12 cellular contexts compared by ENCODE assay signal in the genomic region with DNA sequence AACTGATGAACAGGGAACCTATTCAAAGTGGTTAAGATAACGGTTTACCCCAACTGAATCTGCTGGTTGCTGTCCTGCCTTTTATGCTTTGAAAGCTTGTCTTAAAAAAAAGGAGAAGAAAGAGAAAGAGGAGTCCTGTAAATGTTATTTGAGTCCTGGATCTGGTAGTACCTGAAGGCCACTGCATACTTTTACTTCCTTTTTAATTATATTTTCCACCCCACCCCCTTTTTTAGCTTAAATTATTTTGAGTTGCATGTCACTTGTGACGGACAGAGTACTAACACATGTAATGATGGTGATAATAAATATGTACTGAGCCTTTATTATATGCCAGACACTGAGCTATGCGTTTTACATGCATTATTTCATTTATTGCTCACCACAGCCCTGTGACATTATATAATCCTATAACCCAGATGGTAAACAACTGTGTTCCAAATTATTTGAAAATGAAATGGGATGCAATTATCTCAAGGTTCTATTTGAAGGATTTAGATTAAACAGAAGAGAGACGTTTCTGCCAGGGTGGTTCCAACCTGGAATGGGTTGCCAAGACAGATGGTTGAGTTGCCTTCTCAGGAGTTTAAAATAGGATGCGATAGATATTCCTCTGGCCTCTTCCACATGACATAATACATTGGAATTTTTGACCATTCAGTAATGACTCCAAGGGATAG. TPM values are rescaled to one million over a fixed set of nuclear protein-coding genes. Genes with fewer than 3 reads are reported as not detected.
DNase-seq lines count a peak whose midpoint lies in the region; ATAC-seq and TF ChIP-seq lines count a peak whose summit lies in the region.
"Had no signal": no experiment of that assay in that cellular context is flagged by ENCODE, and none has a peak within 500 bp of the region (broad histone marks: within the 10 kb centered on the region; RNA-seq: fewer than 3 reads in every experiment).

No MANE protein-coding gene starts in this region.

- intact Hi-C loops in activated CD4-positive, alpha-beta T cell treated with anti-CD3 and anti-CD28 coated beads, Interleukin-2, amount 10 ng/mL, durations not matched to agents 24 days and 14 days (cut with micrococcal nuclease) = loop anchor here (5.0 to 10.0 kb wide), 4 partner anchors 40 to 868 kb away; partner anchors contain the start of gene SLC38A2
- intact Hi-C loops in spleen (cut with DNase I; ENCODE audit: low total_unique reads) = no loop called here

- no peaks in the 10 kb centered on the region for H3K27me3 ChIP-seq in RWPE2 (ENCODE audit: insufficient read depth, poor library complexity, severe bottlenecking)
- no peaks in the 10 kb centered on the region for H3K27me3 ChIP-seq in spleen (replicated peaks in 1 of 7)
- H3K27me3 ChIP-seq in GM23338 (ENCODE audit: insufficient read depth) = peaks cover 33% of the 10 kb centered on the region

- peaks cover 69% of the 10 kb centered on the region for H3K4me1 Mint-ChIP-seq in activated CD4-positive, alpha-beta T cell treated with anti-CD3 and anti-CD28 coated beads, Interleukin-2, amount 10 ng/mL, durations not matched to agents 24 days and 14 days
- peaks cover 57 to 76% of the 10 kb centered on the region in 2 donors for H3K4me1 Mint-ChIP-seq in effector memory CD8-positive, alpha-beta T cell (ENCODE audit: low read depth in 2 of 2)
- peaks cover 55% of the 10 kb centered on the region for H3K4me1 Mint-ChIP-seq in GM23338

- H4K20me1 ChIP-seq in GM23338 (replicated peaks; ENCODE audit: insufficient read depth) = no peaks in the 10 kb centered on the region

- no peak overlapping the region for H3K4me2 ChIP-seq in GM23338

- DNase-seq in activated CD4-positive, alpha-beta T cell treated with anti-CD3 and anti-CD28 coated beads, Interleukin-2, amount 10 ng/mL, durations not matched to agents 24 days and 14 days = no peak
- DNase-seq in activated CD4-positive, alpha-beta T cell treated with anti-CD3 and anti-CD28 coated beads, Interleukin-2, amount 50 U/mL, for 48 hours = no peak
- no peak for DNase-seq in RWPE2 (ENCODE audit: low spot score)
- no peak for DNase-seq in effector memory CD8-positive, alpha-beta T cell
- no peak for DNase-seq in spleen
- no peak for DNase-seq in GM23338 (ENCODE audit: low spot score)
- DNase-seq in iPS-NIHi7 (ENCODE audit: extremely low spot score) = no peak
- no peak for DNase-seq in putamen (ENCODE audit: low spot score)
- DNase-seq: effector CD4-positive, alpha-beta T cell; NCI-H446; Right ventricle myocardium superior had no signal

- H3K27me3 Mint-ChIP-seq in activated CD4-positive, alpha-beta T cell treated with anti-CD3 and anti-CD28 coated beads, Interleukin-2, amount 10 ng/mL, durations not matched to agents 24 days and 14 days = no peaks in the 10 kb centered on the region
- no peaks in the 10 kb centered on the region for H3K27me3 Mint-ChIP-seq in effector memory CD8-positive, alpha-beta T cell
- peaks cover 21% of the 10 kb centered on the region for H3K27me3 Mint-ChIP-seq in GM23338 (ENCODE audit: insufficient read depth, low read depth, poor library complexity)

- H3K27ac ChIP-seq in RWPE2 (ENCODE audit: poor library complexity, severe bottlenecking) = peak overlapping the region; percentile 99
- peak overlapping the region in 5 of 8 donors; percentile 82 to 96 (median 92) for H3K27ac ChIP-seq in spleen
- H3K27ac ChIP-seq in GM23338 (ENCODE audit: low read depth) = no peak overlapping the region
- H3K27ac ChIP-seq: prostate gland had no signal

- H3K9me3 ChIP-seq in RWPE2 (ENCODE audit: severe bottlenecking) (no peaks in the 10 kb centered on the region), spleen (no peaks in the 10 kb centered on the region)
- H3K9me3 ChIP-seq: prostate gland had no signal

- H3K36me3 Mint-ChIP-seq in activated CD4-positive, alpha-beta T cell treated with anti-CD3 and anti-CD28 coated beads, Interleukin-2, amount 10 ng/mL, durations not matched to agents 24 days and 14 days (ENCODE audit: low read depth) = peaks cover 29% of the 10 kb centered on the region
- peaks cover 24% of the 10 kb centered on the region for H3K36me3 Mint-ChIP-seq in effector memory CD8-positive, alpha-beta T cell (ENCODE audit: insufficient read depth)
- no peaks in the 10 kb centered on the region for H3K36me3 Mint-ChIP-seq in GM23338 (ENCODE audit: low read depth)

- H3K9me2 ChIP-seq in GM23338 (ENCODE audit: insufficient read depth) = no peaks in the 10 kb centered on the region

- no peaks in the 10 kb centered on the region for H3K79me2 ChIP-seq in GM23338 (replicated peaks; ENCODE audit: insufficient read depth)

- H2AFZ ChIP-seq in GM23338 = no peak overlapping the region

- H3F3A ChIP-seq in GM23338 (replicated peaks; ENCODE audit: low read depth) = no peaks in the 10 kb centered on the region

- H3K4me3 ChIP-seq in RWPE2 (ENCODE audit: severe bottlenecking) (no peak overlapping the region), spleen (no peak overlapping the region), GM23338 (no peak overlapping the region)
- H3K4me3 ChIP-seq: prostate gland had no signal

- H3K4me3 Mint-ChIP-seq in activated CD4-positive, alpha-beta T cell treated with anti-CD3 and anti-CD28 coated beads, Interleukin-2, amount 10 ng/mL, durations not matched to agents 24 days and 14 days = peak overlapping the region; percentile 5
- peak overlapping the region in 1 of 2 donors; percentile 70 for H3K4me3 Mint-ChIP-seq in effector memory CD8-positive, alpha-beta T cell
- no peak overlapping the region for H3K4me3 Mint-ChIP-seq in GM23338

- TF ChIP-seq POLR2A in spleen (IDR thresholded peaks at IDR 0.05) = no peak

- ATAC-seq in RWPE2 (ENCODE audit: low read depth) = peak; percentile 53
- ATAC-seq in effector memory CD8-positive, alpha-beta T cell (replicated peaks) = no peak
- ATAC-seq in GM23338 = no peak

- peak overlapping the region; percentile 51 for H3K27ac Mint-ChIP-seq in activated CD4-positive, alpha-beta T cell treated with anti-CD3 and anti-CD28 coated beads, Interleukin-2, amount 10 ng/mL, durations not matched to agents 24 days and 14 days
- peak overlapping the region; percentile 49 to 96 for H3K27ac Mint-ChIP-seq in effector memory CD8-positive, alpha-beta T cell
- H3K27ac Mint-ChIP-seq in GM23338 = no peak overlapping the region

- H3K4me1 ChIP-seq in RWPE2 (ENCODE audit: insufficient read depth, poor library complexity, severe bottlenecking) = peaks cover 72% of the 10 kb centered on the region
- peaks cover 51 to 91% (median 83%) of the 10 kb centered on the region in 6 donors for H3K4me1 ChIP-seq in spleen
- peaks cover 44% of the 10 kb centered on the region for H3K4me1 ChIP-seq in GM23338 (ENCODE audit: insufficient read depth)
- H3K4me1 ChIP-seq: prostate gland had no signal

- H3K9me3 Mint-ChIP-seq in activated CD4-positive, alpha-beta T cell treated with anti-CD3 and anti-CD28 coated beads, Interleukin-2, amount 10 ng/mL, durations not matched to agents 24 days and 14 days = no peaks in the 10 kb centered on the region
- H3K9me3 Mint-ChIP-seq in effector memory CD8-positive, alpha-beta T cell = no peaks in the 10 kb centered on the region
- H3K9me3 Mint-ChIP-seq in GM23338 = no peaks in the 10 kb centered on the region

- TF ChIP-seq CTCF in RWPE2 (IDR thresholded peaks at IDR 0.05; ENCODE audit: poor library complexity, severe bottlenecking) = no peak
- TF ChIP-seq CTCF in spleen (IDR thresholded peaks at IDR 0.05 in 8 of 11, conservative IDR thresholded peaks at IDR 0.05 in 3 of 11) = no peak
- no peak for TF ChIP-seq CTCF in GM23338 (conservative IDR thresholded peaks at IDR 0.05; ENCODE audit: low read depth in 2 of 2)

- peaks cover 12% of the 10 kb centered on the region for H3K36me3 ChIP-seq in RWPE2 (ENCODE audit: low read depth)
- no peaks in the 10 kb centered on the region for H3K36me3 ChIP-seq in spleen
- no peaks in the 10 kb centered on the region for H3K36me3 ChIP-seq in GM23338 (ENCODE audit: insufficient read depth)
- H3K36me3 ChIP-seq: prostate gland had no signal

- WGBS in spleen, 5 donors = 72 to 80% (median 75%) methylated on average over 5 of the region's 5 CpGs

TF ChIP-seq in GM23338, 12 proteins besides CTCF, POLR2A, EP300 and RAD21 (continues in another document):
- TF ChIP-seq JUNB (IDR thresholded peaks at IDR 0.05; ENCODE audit: unreplicated experiment) (no peak), EZH2 (IDR thresholded peaks at IDR 0.05; ENCODE audit: low read depth, unreplicated experiment) (no peak), NANOG (IDR thresholded peaks at IDR 0.05; ENCODE audit: borderline replicate concordance) (no peak), ZNF331 (CRISPR knock-in tag; IDR thresholded peaks at IDR 0.05; ENCODE audit: low read depth) (no peak), CREB1 (CRISPR knock-in tag; IDR thresholded peaks at IDR 0.05; ENCODE audit: low read depth) (no peak)

RNA-seq across cellular contexts. Expression of gene AMIGO2, which starts 2.7 kb away (rescaled TPM):
- total RNA-seq in activated CD4-positive, alpha-beta T cell treated with anti-CD3 and anti-CD28 coated beads, Interleukin-2, amount 10 ng/mL, durations not matched to agents 24 days and 14 days = 13.6 and 14.4 TPM in 2 replicates
- total RNA-seq in spleen = 10 to 100 TPM; 13.5 to 27.1 (median 22.7) TPM
- polyA plus RNA-seq in spleen (10 to 100 TPM in 2 of 3 donors, 1 to 10 TPM in 1; 6.7 to 10.9 (median 10.8) TPM), GM23338 (2016; fragmentation: Nextera tagmentation; extraction: Ambion mirVana) (1.8 and 2.1 TPM in 2 replicates)
- total RNA-seq in GM23338 (2014; rRNA removed; shearing (Covaris generic)) = 3.5 and 3.8 TPM in 2 replicates

RNA-seq across cellular contexts. Expression of gene PCED1B, which starts 3.0 kb away (rescaled TPM):
- total RNA-seq in activated CD4-positive, alpha-beta T cell treated with anti-CD3 and anti-CD28 coated beads, Interleukin-2, amount 10 ng/mL, durations not matched to agents 24 days and 14 days = 51.7 and 55.2 TPM in 2 replicates
- 10 to 100 TPM; 18.7 to 34.5 (median 27.9) TPM for total RNA-seq in spleen
- polyA plus RNA-seq in spleen (10 to 100 TPM; 15.3 to 26.8 (median 22.1) TPM), GM23338 (2016; fragmentation: Nextera tagmentation; extraction: Ambion mirVana) (4.6 and 6.6 TPM in 2 replicates)
- 5.1 and 6.1 TPM in 2 replicates for total RNA-seq in GM23338 (2014; rRNA removed; shearing (Covaris generic))
